ENCODE assay signal across 29 cellular contexts in the genomic region with DNA sequence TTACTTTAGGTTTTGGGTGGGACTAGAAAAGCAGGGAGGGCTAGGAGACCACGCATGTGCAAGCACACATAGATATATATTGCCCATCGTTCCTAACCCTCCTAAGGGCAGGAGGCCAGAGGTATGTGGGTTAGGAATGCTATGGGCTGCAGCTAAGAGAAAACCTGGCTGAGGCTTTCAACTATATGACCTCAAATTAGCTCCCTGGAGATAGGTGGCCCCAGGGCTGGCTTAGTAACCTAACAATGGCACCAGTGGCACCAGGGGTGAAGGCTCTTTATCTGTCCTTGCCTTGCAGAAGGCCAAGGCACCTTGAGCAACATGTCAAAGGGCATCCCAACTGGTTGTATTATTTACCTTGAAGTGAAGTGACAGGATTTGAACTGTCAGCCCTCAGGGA.
"Had no signal": no experiment of that assay in that cellular context is flagged by ENCODE, and none has a peak within 500 bp of the region (broad histone marks: within the 10 kb centered on the region; RNA-seq: fewer than 3 reads in every experiment).

No MANE protein-coding gene starts in this region.

- H3K4me2 ChIP-seq: hepatocyte, smooth muscle cell had no signal

- H3K9me3 Mint-ChIP-seq: mesothelial cell of epicardium; naive B cell; natural killer cell; nephron progenitor cell; stimulated activated memory B cell treated with anti-CD40 and anti-IgM and Interleukin-4, amounts not matched to agents 10 μg/mL and 1 μg/mL and 100 μg/mL, for 72 hours; stimulated activated naive CD8-positive, alpha-beta T cell treated with anti-CD3 and anti-CD28 coated beads, Interleukin-15, amount 100 ng/mL, for 72 hours had no signal

- H3K79me2 ChIP-seq: hepatocyte, parathyroid adenoma had no signal

- H3K36me3 ChIP-seq: right lobe of liver, transverse colon, uterus had no signal

- H3K36me3 Mint-ChIP-seq: naive B cell; natural killer cell; stimulated activated memory B cell treated with anti-CD40 and anti-IgM and Interleukin-4, amounts not matched to agents 10 μg/mL and 1 μg/mL and 100 μg/mL, for 72 hours had no signal

- H3K9ac ChIP-seq: parathyroid adenoma had no signal

- H3K4me3 Mint-ChIP-seq: mesothelial cell of epicardium; naive B cell; natural killer cell; nephron progenitor cell; stimulated activated memory B cell treated with anti-CD40 and anti-IgM and Interleukin-4, amounts not matched to agents 10 μg/mL and 1 μg/mL and 100 μg/mL, for 72 hours; stimulated activated naive CD8-positive, alpha-beta T cell treated with anti-CD3 and anti-CD28 coated beads, Interleukin-15, amount 100 ng/mL, for 72 hours had no signal

- H3K27me3 ChIP-seq: heart right ventricle, hepatocyte, neutrophil, right atrium auricular region, right lobe of liver, testis, thyroid gland, transverse colon, upper lobe of right lung, uterus had no signal

- FAIRE-seq: keratinocyte had no signal

- DNase-seq: kidney glomerular epithelial cell; lower lobe of right lung; mammary epithelial cell; mesenchymal stem cell; naive B cell; natural killer cell; nephron progenitor cell; occipital lobe; right lobe of liver; stimulated activated CD4-positive, alpha-beta T cell treated with anti-CD3 and anti-CD28 coated beads, Interleukin-1b, Interleukin-23, amount 100 ng/mL, for 48 hours; stimulated activated CD4-positive, alpha-beta T cell treated with anti-CD3 and anti-CD28 coated beads, Interleukin-2, amount 100 ng/mL, for 48 hours; stimulated activated CD4-positive, alpha-beta T cell treated with anti-CD3 and anti-CD28 coated beads, Interleukin-4, amount 100 ng/mL, for 4 hours; stimulated activated CD8-positive, alpha-beta memory T cell treated with anti-CD3 and anti-CD28 coated beads, Interleukin-4, amount 100 ng/mL, for 48 hours; stimulated activated naive CD4-positive, alpha-beta T cell treated with Interleukin-2 at 50 U/mL for 16 hours; stimulated activated naive CD8-positive, alpha-beta T cell treated with anti-CD3 and anti-CD28 coated beads, Interleukin-15, amount 100 ng/mL, for 72 hours; testis; thyroid gland; transverse colon; upper lobe of right lung had no signal

- H3K4me1 ChIP-seq: parathyroid adenoma, right lobe of liver, testis had no signal

- H3K4me1 Mint-ChIP-seq: naive B cell; natural killer cell; nephron progenitor cell; stimulated activated memory B cell treated with anti-CD40 and anti-IgM and Interleukin-4, amounts not matched to agents 10 μg/mL and 1 μg/mL and 100 μg/mL, for 72 hours; stimulated activated naive CD8-positive, alpha-beta T cell treated with anti-CD3 and anti-CD28 coated beads, Interleukin-15, amount 100 ng/mL, for 72 hours had no signal

- H2AFZ ChIP-seq: hepatocyte, parathyroid adenoma had no signal

- H3K27ac ChIP-seq: hepatocyte, lower lobe of right lung, neutrophil, parathyroid adenoma, right atrium auricular region, right lobe of liver, testis, transverse colon, upper lobe of right lung, uterus had no signal

- H3K27me3 Mint-ChIP-seq: naive B cell had no signal

- H3K9me3 ChIP-seq: heart right ventricle, lower lobe of right lung, neutrophil, right atrium auricular region, right lobe of liver, testis, thyroid gland, transverse colon, upper lobe of right lung, uterus had no signal

- H3K27ac Mint-ChIP-seq: mesothelial cell of epicardium; naive B cell; natural killer cell; nephron progenitor cell; stimulated activated memory B cell treated with anti-CD40 and anti-IgM and Interleukin-4, amounts not matched to agents 10 μg/mL and 1 μg/mL and 100 μg/mL, for 72 hours; stimulated activated naive CD8-positive, alpha-beta T cell treated with anti-CD3 and anti-CD28 coated beads, Interleukin-15, amount 100 ng/mL, for 72 hours had no signal

- H3K4me3 ChIP-seq: heart right ventricle, hepatocyte, lower lobe of right lung, right atrium auricular region, right lobe of liver, smooth muscle cell, testis, thyroid gland, transverse colon, upper lobe of right lung, uterus had no signal
